Comparison of ENCODE assay signal across 24 cellular contexts in genomic region chr14:98167253-98167652, GRCh38.
A peak's percentile ranks its signal among the peaks of the same experiment; 100 is the strongest.
DNase-seq lines count a peak whose midpoint lies in the region; ATAC-seq and TF ChIP-seq lines count a peak whose summit lies in the region.
"Had no signal": no experiment of that assay in that cellular context is flagged by ENCODE, and none has a peak within 500 bp of the region (broad histone marks: within the 10 kb centered on the region; RNA-seq: fewer than 3 reads in every experiment).

No MANE protein-coding gene starts in this region.

- WGBS in esophagus muscularis mucosa: 72% methylated on average over 9 of the region's 9 CpGs
- 90% methylated on average over 9 of the region's 9 CpGs for WGBS in suprapubic skin

- H3K4me3 ChIP-seq in CD4-positive, alpha-beta memory T cell (ENCODE audit: low read length in 2 of 2): no peak overlapping the region
- H3K4me3 ChIP-seq in esophagus muscularis mucosa (no peak overlapping the region), suprapubic skin (no peak overlapping the region)
- H3K4me3 ChIP-seq: body of pancreas, Peyer's patch, uterus had no signal

- DNase-seq in activated CD4-positive, alpha-beta memory T cell treated with anti-CD3 and anti-CD28 coated beads for 36 hours: no peak
- no peak for DNase-seq in activated CD4-positive, alpha-beta memory T cell treated with anti-CD3 and anti-CD28 coated beads, Interleukin-2, amount 10 ng/mL, durations not matched to agents 7 days and 5 days
- DNase-seq in CD4-positive, alpha-beta memory T cell: no peak
- no peak for DNase-seq in activated CD8-positive, alpha-beta T cell treated with anti-CD3 and anti-CD28 coated beads for 36 hours
- peak; percentile 26 for DNase-seq in esophagus muscularis mucosa (ENCODE audit: extremely low spot score)
- DNase-seq in NCI-H1930 (lab: John Stamatoyannopoulos, UW): no peak
- DNase-seq in iPS-NIHi11 (ENCODE audit: low spot score): no peak
- DNase-seq in suprapubic skin (ENCODE audit: low spot score in 2 of 2): no peak
- DNase-seq: activated CD4-positive, alpha-beta T cell treated with anti-CD3 and anti-CD28 coated beads for 1 hour; body of pancreas; effector CD4-positive, alpha-beta T cell; EL; erythroblast; foreskin fibroblast; KG1; left colon; NCI-H524 treated with DMSO at 0.1 percent for 48 hours; occipital lobe; Peyer's patch; SIG-M5; substantia nigra; SW 1271; uterus had no signal

- peaks cover 18% of the 10 kb centered on the region for H3K36me3 Mint-ChIP-seq in activated CD4-positive, alpha-beta memory T cell treated with anti-CD3 and anti-CD28 coated beads for 36 hours
- peaks cover 14% of the 10 kb centered on the region for H3K36me3 Mint-ChIP-seq in activated CD4-positive, alpha-beta memory T cell treated with anti-CD3 and anti-CD28 coated beads, Interleukin-2, amount 10 ng/mL, durations not matched to agents 7 days and 5 days (ENCODE audit: low read depth)
- H3K36me3 Mint-ChIP-seq in CD4-positive, alpha-beta memory T cell: peaks cover 0 to 2% of the 10 kb centered on the region in 2 donors
- H3K36me3 Mint-ChIP-seq in activated CD8-positive, alpha-beta T cell treated with anti-CD3 and anti-CD28 coated beads for 36 hours (ENCODE audit: low read depth): peaks cover 17% of the 10 kb centered on the region
- H3K36me3 Mint-ChIP-seq: memory B cell had no signal

- POLR2A ChIA-PET in activated CD4-positive, alpha-beta memory T cell treated with anti-CD3 and anti-CD28 coated beads for 36 hours (lab: Charles Lee): interaction anchor here (0.8 to 1.0 kb wide), 2 partner anchors 27 to 190 kb away, joined by 3 read pairs; no protein-coding TSS in a partner anchor
- POLR2A ChIA-PET in activated CD4-positive, alpha-beta memory T cell treated with anti-CD3 and anti-CD28 coated beads, Interleukin-2, amount 10 ng/mL, durations not matched to agents 7 days and 5 days (lab: Charles Lee): interaction anchor here (0.9 to 8.8 kb wide), 4 partner anchors 20 to 189 kb away, joined by 3 to 244 read pairs (median 16); no protein-coding TSS in a partner anchor
- POLR2A ChIA-PET in CD4-positive, alpha-beta memory T cell (lab: Charles Lee; ENCODE audit: partially characterized antibody): interaction anchor here (1.0 to 12.8 kb wide), 11 partner anchors 8 to 1105 kb away, joined by 3 to 475 read pairs (median 7); partner anchors contain the start of gene BCL11B
- POLR2A ChIA-PET in activated CD8-positive, alpha-beta T cell treated with anti-CD3 and anti-CD28 coated beads for 36 hours (lab: Charles Lee): interaction anchor here (1.0 to 6.2 kb wide), 13 partner anchors 8 to 1104 kb away, joined by 3 to 66 read pairs (median 4); no protein-coding TSS in a partner anchor

- H3K4me3 Mint-ChIP-seq in activated CD4-positive, alpha-beta memory T cell treated with anti-CD3 and anti-CD28 coated beads for 36 hours: peak overlapping the region; percentile 22
- H3K4me3 Mint-ChIP-seq in activated CD4-positive, alpha-beta memory T cell treated with anti-CD3 and anti-CD28 coated beads, Interleukin-2, amount 10 ng/mL, durations not matched to agents 7 days and 5 days: no peak overlapping the region
- H3K4me3 Mint-ChIP-seq in CD4-positive, alpha-beta memory T cell: peak overlapping the region in 5 of 8 donors; percentile 65 to 90 (median 71)
- H3K4me3 Mint-ChIP-seq in activated CD8-positive, alpha-beta T cell treated with anti-CD3 and anti-CD28 coated beads for 36 hours: peak overlapping the region; percentile 56
- H3K4me3 Mint-ChIP-seq: memory B cell had no signal

- TF ChIP-seq POLR2A in esophagus muscularis mucosa (IDR thresholded peaks at IDR 0.05; ENCODE audit: low read depth) (no peak), suprapubic skin (IDR thresholded peaks at IDR 0.05) (no peak)

- peaks cover 59% of the 10 kb centered on the region for H3K4me1 ChIP-seq in CD4-positive, alpha-beta memory T cell (ENCODE audit: insufficient read depth, low read length)
- no peaks in the 10 kb centered on the region for H3K4me1 ChIP-seq in esophagus muscularis mucosa
- H3K4me1 ChIP-seq in suprapubic skin: no peaks in the 10 kb centered on the region
- H3K4me1 ChIP-seq: body of pancreas, Peyer's patch, uterus had no signal

- CTCF ChIA-PET in activated CD4-positive, alpha-beta memory T cell treated with anti-CD3 and anti-CD28 coated beads for 36 hours (lab: Charles Lee): interaction anchor here (3.5 kb wide), 1 partner anchor 28 kb away, joined by 32 read pairs; no protein-coding TSS in a partner anchor
- CTCF ChIA-PET in activated CD4-positive, alpha-beta memory T cell treated with anti-CD3 and anti-CD28 coated beads, Interleukin-2, amount 10 ng/mL, durations not matched to agents 7 days and 5 days (lab: Charles Lee): interaction anchor here (4.8 kb wide), 1 partner anchor 28 kb away, joined by 36 read pairs; no protein-coding TSS in a partner anchor
- CTCF ChIA-PET in CD4-positive, alpha-beta memory T cell (lab: Charles Lee; ENCODE audit: partially characterized antibody): interaction anchor here (1.0 to 7.5 kb wide), 5 partner anchors 12 to 1107 kb away, joined by 3 to 68 read pairs (median 7); no protein-coding TSS in a partner anchor
- CTCF ChIA-PET in activated CD8-positive, alpha-beta T cell treated with anti-CD3 and anti-CD28 coated beads for 36 hours (lab: Charles Lee): interaction anchor here (1.9 to 10.0 kb wide), 3 partner anchors 15 to 189 kb away, joined by 7 to 91 read pairs (median 9); no protein-coding TSS in a partner anchor

- ATAC-seq in activated CD8-positive, alpha-beta T cell treated with anti-CD3 and anti-CD28 coated beads for 36 hours: no peak
- ATAC-seq: body of pancreas, left colon had no signal

- H3K36me3 ChIP-seq in CD4-positive, alpha-beta memory T cell (ENCODE audit: insufficient read depth, low read length): no peaks in the 10 kb centered on the region
- H3K36me3 ChIP-seq in esophagus muscularis mucosa (no peaks in the 10 kb centered on the region), suprapubic skin (no peaks in the 10 kb centered on the region)
- H3K36me3 ChIP-seq: Peyer's patch, uterus had no signal

- peak overlapping the region; percentile 45 for H3K27ac ChIP-seq in CD4-positive, alpha-beta memory T cell (ENCODE audit: low read depth, low read length)
- H3K27ac ChIP-seq in esophagus muscularis mucosa (replicated peaks in 1 of 4): no peak overlapping the region
- H3K27ac ChIP-seq in suprapubic skin: no peak overlapping the region
- H3K27ac ChIP-seq: body of pancreas, uterus had no signal

- no peaks in the 10 kb centered on the region for H3K9me3 ChIP-seq in CD4-positive, alpha-beta memory T cell (ENCODE audit: control insufficient read depth in 1 of 2, low read length in 2 of 2)
- H3K9me3 ChIP-seq in esophagus muscularis mucosa (peaks cover 0 to 6% (median 1%) of the 10 kb centered on the region in 4 donors), suprapubic skin (no peaks in the 10 kb centered on the region)
- H3K9me3 ChIP-seq: body of pancreas, Peyer's patch, uterus had no signal

- peaks cover 17% of the 10 kb centered on the region for H3K9me3 Mint-ChIP-seq in activated CD4-positive, alpha-beta memory T cell treated with anti-CD3 and anti-CD28 coated beads for 36 hours
- H3K9me3 Mint-ChIP-seq in activated CD4-positive, alpha-beta memory T cell treated with anti-CD3 and anti-CD28 coated beads, Interleukin-2, amount 10 ng/mL, durations not matched to agents 7 days and 5 days: peaks cover 6% of the 10 kb centered on the region
- peaks cover 0 to 6% (median under 1%) of the 10 kb centered on the region in 8 donors for H3K9me3 Mint-ChIP-seq in CD4-positive, alpha-beta memory T cell
- peaks cover 10% of the 10 kb centered on the region for H3K9me3 Mint-ChIP-seq in activated CD8-positive, alpha-beta T cell treated with anti-CD3 and anti-CD28 coated beads for 36 hours

- TF ChIP-seq EP300 in esophagus muscularis mucosa (IDR thresholded peaks at IDR 0.05) (no peak), suprapubic skin (IDR thresholded peaks at IDR 0.05) (no peak)

- H3K4me1 Mint-ChIP-seq in activated CD4-positive, alpha-beta memory T cell treated with anti-CD3 and anti-CD28 coated beads for 36 hours (ENCODE audit: low read depth): peaks cover 63% of the 10 kb centered on the region
- H3K4me1 Mint-ChIP-seq in activated CD4-positive, alpha-beta memory T cell treated with anti-CD3 and anti-CD28 coated beads, Interleukin-2, amount 10 ng/mL, durations not matched to agents 7 days and 5 days: peaks cover 45% of the 10 kb centered on the region
- peaks cover 51 to 78% (median 66%) of the 10 kb centered on the region in 4 donors for H3K4me1 Mint-ChIP-seq in CD4-positive, alpha-beta memory T cell
- peaks cover 76% of the 10 kb centered on the region for H3K4me1 Mint-ChIP-seq in activated CD8-positive, alpha-beta T cell treated with anti-CD3 and anti-CD28 coated beads for 36 hours (ENCODE audit: low read depth)
- H3K4me1 Mint-ChIP-seq: memory B cell had no signal

- peak overlapping the region; percentile 97 for H3K27ac Mint-ChIP-seq in activated CD4-positive, alpha-beta memory T cell treated with anti-CD3 and anti-CD28 coated beads for 36 hours
- H3K27ac Mint-ChIP-seq in activated CD4-positive, alpha-beta memory T cell treated with anti-CD3 and anti-CD28 coated beads, Interleukin-2, amount 10 ng/mL, durations not matched to agents 7 days and 5 days: no peak overlapping the region
- peak overlapping the region; percentile 79 to 99 (median 90) for H3K27ac Mint-ChIP-seq in CD4-positive, alpha-beta memory T cell
- H3K27ac Mint-ChIP-seq in activated CD8-positive, alpha-beta T cell treated with anti-CD3 and anti-CD28 coated beads for 36 hours: peak overlapping the region; percentile 94
- H3K27ac Mint-ChIP-seq: memory B cell had no signal

- H3K27me3 ChIP-seq in CD4-positive, alpha-beta memory T cell (ENCODE audit: insufficient read depth, low read length): no peaks in the 10 kb centered on the region
- peaks cover 0 to 31% (median 0%) of the 10 kb centered on the region in 4 donors for H3K27me3 ChIP-seq in esophagus muscularis mucosa
- peaks cover 8% of the 10 kb centered on the region for H3K27me3 ChIP-seq in suprapubic skin
- H3K27me3 ChIP-seq: body of pancreas, Peyer's patch, uterus had no signal

- H3K27me3 Mint-ChIP-seq in activated CD4-positive, alpha-beta memory T cell treated with anti-CD3 and anti-CD28 coated beads for 36 hours: no peaks in the 10 kb centered on the region
- H3K27me3 Mint-ChIP-seq in activated CD4-positive, alpha-beta memory T cell treated with anti-CD3 and anti-CD28 coated beads, Interleukin-2, amount 10 ng/mL, durations not matched to agents 7 days and 5 days: peaks cover 2% of the 10 kb centered on the region
- H3K27me3 Mint-ChIP-seq in CD4-positive, alpha-beta memory T cell: no peaks in the 10 kb centered on the region
- H3K27me3 Mint-ChIP-seq in activated CD8-positive, alpha-beta T cell treated with anti-CD3 and anti-CD28 coated beads for 36 hours: no peaks in the 10 kb centered on the region
- H3K27me3 Mint-ChIP-seq: memory B cell had no signal

- intact Hi-C loops in activated CD4-positive, alpha-beta memory T cell treated with anti-CD3 and anti-CD28 coated beads for 36 hours (cut with micrococcal nuclease): no loop called here
- intact Hi-C loops in CD4-positive, alpha-beta memory T cell (cut with micrococcal nuclease): no loop called here
- intact Hi-C loops in activated CD8-positive, alpha-beta T cell treated with anti-CD3 and anti-CD28 coated beads for 36 hours (cut with micrococcal nuclease): no loop called here
- intact Hi-C loops in esophagus muscularis mucosa (cut with DNase I): no loop called here

- TF ChIP-seq CTCF in activated CD8-positive, alpha-beta T cell treated with anti-CD3 and anti-CD28 coated beads for 36 hours (IDR thresholded peaks at IDR 0.05): no peak
- TF ChIP-seq CTCF in esophagus muscularis mucosa (IDR thresholded peaks at IDR 0.05) (no peak), suprapubic skin (IDR thresholded peaks at IDR 0.05) (no peak)
